ENCODE assay signal across 7 cellular contexts in genomic region chr14:91060472-91061308, GRCh38.
DNase-seq lines count a peak whose midpoint lies in the region; ATAC-seq, FAIRE-seq and TF ChIP-seq lines count a peak whose summit lies in the region.

Gene RPS6KA5, minus strand, starts transcription at chr14:91060641. Its CDS starts 207 bp downstream, at chr14:91060434.

- in situ Hi-C loops in astrocyte of the cerebellum (cut with HindIII; ENCODE audit: low sequenced_read_pairs) = no loop called here

- peak within 1 kb of the TSS; percentile 85 for H3K27ac ChIP-seq in rectal smooth muscle tissue (ENCODE audit: low read depth, low read length)

- peak; percentile 84 for ATAC-seq in HG02981 (IDR thresholded peaks at IDR 0.05; ENCODE audit: unreplicated experiment)

- H3K4me1 ChIP-seq in rectal smooth muscle tissue (ENCODE audit: control insufficient read depth, insufficient read depth, low read length) = peaks cover 21% of the 10 kb centered on the region

- no peaks in the 10 kb centered on the region for H3K36me3 ChIP-seq in rectal smooth muscle tissue (ENCODE audit: control insufficient read depth, insufficient read depth, low read length)

- DNase-seq in GM18507 (ENCODE audit: extremely low spot score, insufficient read length, low read depth) = peak; percentile 86
- DNase-seq in NCI-H2029 treated with DMSO at 0.1 percent for 48 hours (lab: John Stamatoyannopoulos, UW) = peak; percentile 96
- DNase-seq in T-helper 9 cell = peak; percentile 99
- peak; percentile 100 for DNase-seq in astrocyte of the cerebellum (ENCODE audit: low read depth)
- DNase-seq in hepatic stellate cell (ENCODE audit: low spot score) = peak; percentile 98

- peak within 1 kb of the TSS; percentile 91 for H3K9ac ChIP-seq in rectal smooth muscle tissue (ENCODE audit: low read length)

- TF ChIP-seq CTCF in astrocyte of the cerebellum (IDR thresholded peaks at IDR 0.05; ENCODE audit: low read depth, low read length, missing control alignments) = no peak

- FAIRE-seq in GM18507 (lab: Jason Lieb, UNC) = peak; percentile 100

- H3K4me3 ChIP-seq in astrocyte of the cerebellum (ENCODE audit: low read depth, low read length) (peak within 1 kb of the TSS; percentile 79), rectal smooth muscle tissue (ENCODE audit: low read length) (peak within 1 kb of the TSS; percentile 91)

- no peaks in the 10 kb centered on the region for H3K27me3 ChIP-seq in rectal smooth muscle tissue (ENCODE audit: control insufficient read depth, insufficient read depth, low read length)

Comparison
In these comparisons a context has a peak if more than half of its experiments do, and no peak if none do; other contexts are left out.
1. Peak in every context shown above with its lines: DNase-seq, ATAC-seq, H3K4me3 ChIP-seq and H3K27ac ChIP-seq.